ENCODE assay signal across 22 cellular contexts in the genomic region with DNA sequence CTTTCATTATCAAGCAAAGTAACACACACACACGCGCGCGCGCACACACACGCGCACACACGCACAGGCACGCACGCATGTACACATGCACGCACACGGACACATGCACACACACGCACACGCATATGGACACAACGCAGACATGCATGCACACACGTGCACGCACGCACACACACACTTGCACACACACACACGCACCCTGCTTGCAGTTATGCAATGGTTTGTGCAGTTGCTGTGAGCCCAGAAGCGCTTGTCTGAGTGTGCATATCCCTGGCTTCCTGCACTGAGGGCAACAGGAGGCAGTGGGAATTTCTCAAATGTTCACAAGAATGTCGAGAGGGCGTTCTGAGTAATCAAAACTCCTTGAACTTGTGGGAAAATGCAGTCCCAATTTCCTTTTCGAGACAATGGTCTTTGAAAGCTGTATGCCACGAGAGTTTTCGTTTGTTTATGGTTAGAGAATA. TPM values are rescaled to one million over a fixed set of nuclear protein-coding genes. Genes with fewer than 3 reads are reported as not detected.
DNase-seq lines count a peak whose midpoint lies in the region; ATAC-seq and TF ChIP-seq lines count a peak whose summit lies in the region.
"Had no signal": no experiment of that assay in that cellular context is flagged by ENCODE, and none has a peak within 500 bp of the region (broad histone marks: within the 10 kb centered on the region; RNA-seq: fewer than 3 reads in every experiment).

No MANE protein-coding gene starts in this region.

- TF ChIP-seq CTCF in SK-N-SH (IDR thresholded peaks at IDR 0.05): no peak
- no peak for TF ChIP-seq CTCF in liver (IDR thresholded peaks at IDR 0.05; ENCODE audit: low read depth, low read length, missing input control)
- TF ChIP-seq CTCF in upper lobe of left lung (IDR thresholded peaks at IDR 0.05): no peak

- no peak overlapping the region for H3K4me2 ChIP-seq in SK-N-SH

- H3K9me3 ChIP-seq in SK-N-SH (no peaks in the 10 kb centered on the region), liver (ENCODE audit: control insufficient read depth in 4 of 4, low read length in 3 of 4) (no peaks in the 10 kb centered on the region), upper lobe of left lung (no peaks in the 10 kb centered on the region)
- H3K9me3 ChIP-seq: adrenal gland had no signal

- TF ChIP-seq POLR2A in upper lobe of left lung (IDR thresholded peaks at IDR 0.05) (no peak), GM18505 (IDR thresholded peaks at IDR 0.05; ENCODE audit: borderline replicate concordance, extremely low read depth, insufficient read depth, insufficient read length) (no peak)

- H3K36me3 ChIP-seq in SK-N-SH (replicated peaks in 1 of 2; ENCODE audit: control insufficient read depth in 1 of 2, insufficient read depth in 2 of 2, low read length in 1 of 2) (no peaks in the 10 kb centered on the region), liver (ENCODE audit: control insufficient read depth in 4 of 4, insufficient read depth in 3 of 4, low read depth in 1 of 4, low read length in 3 of 4) (no peaks in the 10 kb centered on the region), upper lobe of left lung (no peaks in the 10 kb centered on the region)
- H3K36me3 ChIP-seq: adrenal gland had no signal

- no peaks in the 10 kb centered on the region for H3K9me2 ChIP-seq in SK-N-SH

- no peak for DNase-seq in SK-N-SH
- DNase-seq in dermis blood vessel endothelial cell: peak; percentile 97
- peak in 1 of 2 donors; percentile 68 for DNase-seq in upper lobe of left lung
- DNase-seq in T-helper 1 cell: no peak
- DNase-seq: activated CD4-positive, CD25-positive, alpha-beta regulatory T cell; adrenal gland; C1 segment of cervical spinal cord; DMS153; erythroblast; head of caudate nucleus; NCI-H1417 treated with DMSO at 0.1 percent for 48 hours; RPMI8226; T-helper 17 cell had no signal

- peaks cover 0 to 17% of the 10 kb centered on the region in 2 experiments; a peak in 2 of 4 replicates for H3K4me1 ChIP-seq in SK-N-SH (ENCODE audit: control insufficient read depth in 1 of 2, insufficient read depth in 2 of 2, low read depth in 1 of 2, low read length in 1 of 2)
- H3K4me1 ChIP-seq in liver (ENCODE audit: control insufficient read depth in 4 of 4, insufficient read depth in 4 of 4, low read length in 3 of 4): peaks cover 3 to 10% (median 6%) of the 10 kb centered on the region in 4 donors
- peaks cover 26 to 50% (median 38%) of the 10 kb centered on the region in 4 donors for H3K4me1 ChIP-seq in upper lobe of left lung
- H3K4me1 ChIP-seq: parathyroid adenoma had no signal

- H3F3A ChIP-seq in SK-N-SH (replicated peaks; ENCODE audit: insufficient read depth): peaks cover 6% of the 10 kb centered on the region

- H3K4me3 ChIP-seq in SK-N-SH (ENCODE audit: low read depth in 2 of 2, low read length in 1 of 2) (no peak overlapping the region), liver (ENCODE audit: low read depth in 1 of 3, low read length in 3 of 3) (no peak overlapping the region), upper lobe of left lung (no peak overlapping the region)
- H3K4me3 ChIP-seq: adrenal gland, skin epidermis had no signal

- no peak overlapping the region for H3K27ac ChIP-seq in SK-N-SH (ENCODE audit: low read depth in 2 of 2, low read length in 1 of 2)
- H3K27ac ChIP-seq in liver (ENCODE audit: low read depth in 1 of 2, low read length in 2 of 2): peak overlapping the region; percentile 10 to 72
- H3K27ac ChIP-seq in upper lobe of left lung: peak overlapping the region in 3 of 4 donors; percentile 26 to 60 (median 50)
- H3K27ac ChIP-seq: 22Rv1, adrenal gland, parathyroid adenoma had no signal

- no peaks in the 10 kb centered on the region for H3K79me2 ChIP-seq in SK-N-SH (ENCODE audit: insufficient read depth)
- H3K79me2 ChIP-seq: parathyroid adenoma had no signal

- ATAC-seq in SK-N-SH treated with all-trans-retinoic acid at 6 μM for 48 hours (no peak), upper lobe of left lung (ENCODE audit: low FRiP score in 2 of 2) (no peak), GM21367 (IDR thresholded peaks at IDR 0.05; ENCODE audit: unreplicated experiment) (no peak), GM18505 (IDR thresholded peaks at IDR 0.05; ENCODE audit: unreplicated experiment) (no peak)
- ATAC-seq: activated T-helper 17 cell treated with anti-CD3 and anti-CD28 coated beads, Interleukin-2, amount 50 U/mL, for 72 hours; stimulated activated memory B cell treated with anti-CD40 and anti-IgM and Interleukin-4, amounts not matched to agents 10 μg/mL and 1 μg/mL and 100 μg/mL, for 72 hours; T-helper 17 cell had no signal

- no peaks in the 10 kb centered on the region for H4K20me1 ChIP-seq in SK-N-SH (ENCODE audit: insufficient read depth)

- H3K9ac ChIP-seq in SK-N-SH (no peak overlapping the region), liver (ENCODE audit: low read depth in 1 of 2, low read length in 2 of 2) (no peak overlapping the region)
- H3K9ac ChIP-seq: parathyroid adenoma had no signal

- WGBS in SK-N-SH (ENCODE audit: low lambda C conversion rate): 91% methylated on average over 25 of the region's 25 CpGs
- WGBS in liver: 84% methylated on average over 25 of the region's 25 CpGs
- WGBS in upper lobe of left lung, 2 donors: 61 to 71% methylated on average over 25 of the region's 25 CpGs

- CTCF ChIA-PET in SK-N-SH (lab: Yijun Ruan, JAX): interaction anchor here (0.7 kb wide), 1 partner anchor 1190 kb away, joined by 3 read pairs; no protein-coding TSS in a partner anchor

- H3K27me3 ChIP-seq in SK-N-SH (ENCODE audit: insufficient read depth) (no peaks in the 10 kb centered on the region), liver (ENCODE audit: control insufficient read depth in 4 of 4, insufficient read depth in 4 of 4, low read length in 3 of 4) (no peaks in the 10 kb centered on the region), upper lobe of left lung (no peaks in the 10 kb centered on the region)
- H3K27me3 ChIP-seq: adrenal gland had no signal

- no peak for TF ChIP-seq EP300 in SK-N-SH (IDR thresholded peaks at IDR 0.05; ENCODE audit: borderline replicate concordance in 1 of 2, low read depth in 1 of 2, low read length in 1 of 2)
- TF ChIP-seq EP300 in upper lobe of left lung (IDR thresholded peaks at IDR 0.05): no peak

- POLR2A ChIA-PET in SK-N-SH (lab: Yijun Ruan, JAX): interaction anchor here (1.2 kb wide), 1 partner anchor 42 kb away, joined by 3 read pairs; a partner anchor contains a TSS

- no peak for TF ChIP-seq RAD21 in SK-N-SH (IDR thresholded peaks at IDR 0.05; ENCODE audit: low read length)
- TF ChIP-seq RAD21 in liver (IDR thresholded peaks at IDR 0.05): no peak

- 0 out of 2 replicates have a peak overlapping the region, but pooled peaks have one; percentile 62 for H2AFZ ChIP-seq in SK-N-SH (ENCODE audit: low read depth)
- H2AFZ ChIP-seq: parathyroid adenoma had no signal

TF ChIP-seq in SK-N-SH, 30 proteins besides CTCF, POLR2A, EP300 and RAD21 (continues in another document):
- no peak for TF ChIP-seq RXRA (IDR thresholded peaks at IDR 0.05; ENCODE audit: borderline replicate concordance, low read depth)
- no peak for TF ChIP-seq YY1 (IDR thresholded peaks at IDR 0.05; ENCODE audit: low read depth)
- TF ChIP-seq FOXJ3 (CRISPR knock-in tag; IDR thresholded peaks at IDR 0.05): no peak
- no peak for TF ChIP-seq SIN3A (IDR thresholded peaks at IDR 0.05; ENCODE audit: borderline replicate concordance, low read depth, low read length)
- TF ChIP-seq TAF1 (IDR thresholded peaks at IDR 0.05; ENCODE audit: borderline replicate concordance, low read depth, low read length): no peak
- TF ChIP-seq TCF12 (IDR thresholded peaks at IDR 0.05): no peak
- no peak for TF ChIP-seq ELF1 (IDR thresholded peaks at IDR 0.05)
- TF ChIP-seq RCOR1 (IDR thresholded peaks at IDR 0.05; ENCODE audit: low read length): no peak

TF ChIP-seq in SK-N-SH treated with all-trans-retinoic acid at 6 μM for 48 hours, 23 proteins besides CTCF, POLR2A, EP300 and RAD21 (continues in another document):
- TF ChIP-seq, protein P1, sequence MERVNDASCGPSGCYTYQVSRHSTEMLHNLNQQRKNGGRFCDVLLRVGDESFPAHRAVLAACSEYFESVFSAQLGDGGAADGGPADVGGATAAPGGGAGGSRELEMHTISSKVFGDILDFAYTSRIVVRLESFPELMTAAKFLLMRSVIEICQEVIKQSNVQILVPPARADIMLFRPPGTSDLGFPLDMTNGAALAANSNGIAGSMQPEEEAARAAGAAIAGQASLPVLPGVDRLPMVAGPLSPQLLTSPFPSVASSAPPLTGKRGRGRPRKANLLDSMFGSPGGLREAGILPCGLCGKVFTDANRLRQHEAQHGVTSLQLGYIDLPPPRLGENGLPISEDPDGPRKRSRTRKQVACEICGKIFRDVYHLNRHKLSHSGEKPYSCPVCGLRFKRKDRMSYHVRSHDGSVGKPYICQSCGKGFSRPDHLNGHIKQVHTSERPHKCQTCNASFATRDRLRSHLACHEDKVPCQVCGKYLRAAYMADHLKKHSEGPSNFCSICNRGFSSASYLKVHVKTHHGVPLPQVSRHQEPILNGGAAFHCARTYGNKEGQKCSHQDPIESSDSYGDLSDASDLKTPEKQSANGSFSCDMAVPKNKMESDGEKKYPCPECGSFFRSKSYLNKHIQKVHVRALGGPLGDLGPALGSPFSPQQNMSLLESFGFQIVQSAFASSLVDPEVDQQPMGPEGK (CRISPR knock-in tag; IDR thresholded peaks at IDR 0.05; ENCODE audit: borderline replicate concordance): no peak
- TF ChIP-seq ZFP3 (CRISPR knock-in tag; IDR thresholded peaks at IDR 0.05): no peak

TF ChIP-seq in liver, 16 proteins besides CTCF, POLR2A, EP300 and RAD21 (continues in another document):
- TF ChIP-seq NR2F2 (IDR thresholded peaks at IDR 0.05) (peak; percentile 57), SP1 (IDR thresholded peaks at IDR 0.05) (peak; percentile 11), RXRA (IDR thresholded peaks at IDR 0.05) (peak in 1 of 2 donors; percentile 5), GABPA (IDR thresholded peaks at IDR 0.05 in 1 of 2, conservative IDR thresholded peaks at IDR 0.05 in 1 of 2) (no peak), FOXA1 (IDR thresholded peaks at IDR 0.05) (no peak), TAF1 (conservative IDR thresholded peaks at IDR 0.05) (no peak), HNF4G (IDR thresholded peaks at IDR 0.05) (no peak)

RNA-seq across cellular contexts. Expression of a gene that starts 41.6 kb away (rescaled TPM):
- 56.3 and 56.7 TPM in 2 replicates for polyA plus RNA-seq in SK-N-SH (2012; rRNA removed)
- polyA plus RNA-seq in SK-N-SH (2012; cell fraction: cytosol; rRNA removed): 30.8 and 34.1 TPM in 2 replicates
- 154 and 164 TPM in 2 replicates for polyA plus RNA-seq in SK-N-SH (2012; cell fraction: nucleus; rRNA removed)
- total RNA-seq in dermis blood vessel endothelial cell: 138 and 262 TPM in 2 replicates
- total RNA-seq in liver: 100 to 1,000 TPM in 1 of 2 donors, 10 to 100 TPM in 1; 46.9 to 120 TPM
- 100 to 1,000 TPM in 1 of 2 donors, 10 to 100 TPM in 1; 52.9 to 204 TPM for polyA plus RNA-seq in liver
- total RNA-seq in upper lobe of left lung: 100 to 1,000 TPM; 292 to 944 (median 610) TPM

Comparison
In these comparisons a context has a peak if more than half of its experiments do, and no peak if none do; other contexts are left out.
1. H3K27ac ChIP-seq: peak in liver (2 of 2) and upper lobe of left lung (3 of 4); none in SK-N-SH (0 of 2).